Comparison of ENCODE assay signal across 1 cellular context in genomic region chr9:137229903-137230719, GRCh38.
TF ChIP-seq lines count a peak whose summit lies in the region.

No MANE protein-coding gene starts in this region.

TF ChIP-seq in HepG2, 621 proteins besides CTCF, POLR2A, EP300 and RAD21 (continued from another document and continues in another):
- TF ChIP-seq PRDM10 (CRISPR knock-in tag; IDR thresholded peaks at IDR 0.05; ENCODE audit: low read depth) = peak; percentile 91
- no peak; the same call in 1 of the 2 replicates for TF ChIP-seq TFDP1 (CRISPR knock-in tag; IDR thresholded peaks at IDR 0.05; ENCODE audit: borderline replicate concordance)
- peak; percentile 40 for TF ChIP-seq ISL2 (CRISPR knock-in tag; IDR thresholded peaks at IDR 0.05)
- TF ChIP-seq CSRNP2 (CRISPR knock-in tag; conservative IDR thresholded peaks at IDR 0.05; ENCODE audit: low read depth) = no peak
- TF ChIP-seq PRMT3 (CRISPR knock-in tag; IDR thresholded peaks at IDR 0.05; ENCODE audit: borderline replicate concordance, low read depth) = no peak
- no peak for TF ChIP-seq ZNF432 (CRISPR knock-in tag; IDR thresholded peaks at IDR 0.05; ENCODE audit: borderline replicate concordance)
- no peak for TF ChIP-seq FIP1L1 (IDR thresholded peaks at IDR 0.05; ENCODE audit: borderline replicate concordance, insufficient read depth, low read depth, low read length)
- no peak; the same call in 1 of the 2 replicates for TF ChIP-seq SNAI1 (CRISPR knock-in tag; IDR thresholded peaks at IDR 0.05; ENCODE audit: borderline replicate concordance)
- peak; percentile 75; the same call in 1 of the 2 replicates for TF ChIP-seq ZNF230 (CRISPR knock-in tag; IDR thresholded peaks at IDR 0.05)
- no peak for TF ChIP-seq SMYD3 (CRISPR knock-in tag; IDR thresholded peaks at IDR 0.05)
- TF ChIP-seq KLF15 (CRISPR knock-in tag; IDR thresholded peaks at IDR 0.05; ENCODE audit: borderline replicate concordance) = no peak
- TF ChIP-seq ELF1 (CRISPR knock-in tag; IDR thresholded peaks at IDR 0.05) = 0 out of 2 replicates have a peak, but pooled peaks have one; percentile 24
- TF ChIP-seq ZNF180 (CRISPR knock-in tag; IDR thresholded peaks at IDR 0.05; ENCODE audit: borderline replicate concordance, low read depth) = no peak
- 0 out of 2 replicates have a peak, but pooled peaks have one; percentile 45 for TF ChIP-seq ZNF589 (CRISPR knock-in tag; conservative IDR thresholded peaks at IDR 0.05)
- peak; percentile 58; the same call in 1 of the 2 replicates for TF ChIP-seq PBX2 (CRISPR knock-in tag; IDR thresholded peaks at IDR 0.05)
- TF ChIP-seq, protein P1, sequence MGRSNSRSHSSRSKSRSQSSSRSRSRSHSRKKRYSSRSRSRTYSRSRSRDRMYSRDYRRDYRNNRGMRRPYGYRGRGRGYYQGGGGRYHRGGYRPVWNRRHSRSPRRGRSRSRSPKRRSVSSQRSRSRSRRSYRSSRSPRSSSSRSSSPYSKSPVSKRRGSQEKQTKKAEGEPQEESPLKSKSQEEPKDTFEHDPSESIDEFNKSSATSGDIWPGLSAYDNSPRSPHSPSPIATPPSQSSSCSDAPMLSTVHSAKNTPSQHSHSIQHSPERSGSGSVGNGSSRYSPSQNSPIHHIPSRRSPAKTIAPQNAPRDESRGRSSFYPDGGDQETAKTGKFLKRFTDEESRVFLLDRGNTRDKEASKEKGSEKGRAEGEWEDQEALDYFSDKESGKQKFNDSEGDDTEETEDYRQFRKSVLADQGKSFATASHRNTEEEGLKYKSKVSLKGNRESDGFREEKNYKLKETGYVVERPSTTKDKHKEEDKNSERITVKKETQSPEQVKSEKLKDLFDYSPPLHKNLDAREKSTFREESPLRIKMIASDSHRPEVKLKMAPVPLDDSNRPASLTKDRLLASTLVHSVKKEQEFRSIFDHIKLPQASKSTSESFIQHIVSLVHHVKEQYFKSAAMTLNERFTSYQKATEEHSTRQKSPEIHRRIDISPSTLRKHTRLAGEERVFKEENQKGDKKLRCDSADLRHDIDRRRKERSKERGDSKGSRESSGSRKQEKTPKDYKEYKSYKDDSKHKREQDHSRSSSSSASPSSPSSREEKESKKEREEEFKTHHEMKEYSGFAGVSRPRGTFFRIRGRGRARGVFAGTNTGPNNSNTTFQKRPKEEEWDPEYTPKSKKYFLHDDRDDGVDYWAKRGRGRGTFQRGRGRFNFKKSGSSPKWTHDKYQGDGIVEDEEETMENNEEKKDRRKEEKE (IDR thresholded peaks at IDR 0.05) = no peak
- TF ChIP-seq HOXA7 (CRISPR knock-in tag; IDR thresholded peaks at IDR 0.05) = no peak
- TF ChIP-seq, protein P2, sequence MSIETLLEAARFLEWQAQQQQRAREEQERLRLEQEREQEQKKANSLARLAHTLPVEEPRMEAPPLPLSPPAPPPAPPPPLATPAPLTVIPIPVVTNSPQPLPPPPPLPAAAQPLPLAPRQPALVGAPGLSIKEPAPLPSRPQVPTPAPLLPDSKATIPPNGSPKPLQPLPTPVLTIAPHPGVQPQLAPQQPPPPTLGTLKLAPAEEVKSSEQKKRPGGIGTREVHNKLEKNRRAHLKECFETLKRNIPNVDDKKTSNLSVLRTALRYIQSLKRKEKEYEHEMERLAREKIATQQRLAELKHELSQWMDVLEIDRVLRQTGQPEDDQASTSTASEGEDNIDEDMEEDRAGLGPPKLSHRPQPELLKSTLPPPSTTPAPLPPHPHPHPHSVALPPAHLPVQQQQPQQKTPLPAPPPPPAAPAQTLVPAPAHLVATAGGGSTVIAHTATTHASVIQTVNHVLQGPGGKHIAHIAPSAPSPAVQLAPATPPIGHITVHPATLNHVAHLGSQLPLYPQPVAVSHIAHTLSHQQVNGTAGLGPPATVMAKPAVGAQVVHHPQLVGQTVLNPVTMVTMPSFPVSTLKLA (IDR thresholded peaks at IDR 0.05) = no peak
- no peak for TF ChIP-seq CREB1 (IDR thresholded peaks at IDR 0.05)
- no peak for TF ChIP-seq CREB1 (CRISPR knock-in tag; IDR thresholded peaks at IDR 0.05)
- TF ChIP-seq NRL (CRISPR knock-in tag; IDR thresholded peaks at IDR 0.05; ENCODE audit: borderline replicate concordance) = peak; percentile 78
- no peak for TF ChIP-seq IRX3 (CRISPR knock-in tag; IDR thresholded peaks at IDR 0.05; ENCODE audit: borderline replicate concordance, low read depth)
- TF ChIP-seq RARA (CRISPR knock-in tag; IDR thresholded peaks at IDR 0.05) = peak; percentile 74
- no peak for TF ChIP-seq ZBTB20 (CRISPR knock-in tag; IDR thresholded peaks at IDR 0.05; ENCODE audit: borderline replicate concordance, low read depth)
- TF ChIP-seq NAIF1 (CRISPR knock-in tag; IDR thresholded peaks at IDR 0.05; ENCODE audit: borderline replicate concordance) = no peak
- TF ChIP-seq SP140L (CRISPR knock-in tag; IDR thresholded peaks at IDR 0.05; ENCODE audit: borderline replicate concordance) = no peak
- TF ChIP-seq SAFB2 (CRISPR knock-in tag; IDR thresholded peaks at IDR 0.05; ENCODE audit: borderline replicate concordance, low read depth) = no peak
- TF ChIP-seq ZNF124 (CRISPR knock-in tag; IDR thresholded peaks at IDR 0.05) = no peak
- TF ChIP-seq RAD51 (IDR thresholded peaks at IDR 0.05; ENCODE audit: borderline replicate concordance) = no peak
- TF ChIP-seq ZNF513 (CRISPR knock-in tag; conservative IDR thresholded peaks at IDR 0.05) = no peak
- TF ChIP-seq U2AF1 (optimal IDR thresholded peaks at IDR 0.05; ENCODE audit: low read depth, low read length) = peak; percentile 69
- no peak for TF ChIP-seq EZH2 (conservative IDR thresholded peaks at IDR 0.05; ENCODE audit: low read depth, low read length)
- TF ChIP-seq UBTF (CRISPR knock-in tag; IDR thresholded peaks at IDR 0.05) = peak; percentile 82
- TF ChIP-seq ZNF24 (IDR thresholded peaks at IDR 0.05) = no peak
- no peak for TF ChIP-seq NR3C1 (CRISPR knock-in tag; IDR thresholded peaks at IDR 0.05)
- TF ChIP-seq CREB3 (CRISPR knock-in tag; IDR thresholded peaks at IDR 0.05) = no peak
- TF ChIP-seq NBN (conservative IDR thresholded peaks at IDR 0.05) = no peak
- TF ChIP-seq POLR2AphosphoS5 (IDR thresholded peaks at IDR 0.05; ENCODE audit: low read depth, low read length) = peak; percentile 25; the same call in 1 of the 2 replicates
- TF ChIP-seq, protein P3, sequence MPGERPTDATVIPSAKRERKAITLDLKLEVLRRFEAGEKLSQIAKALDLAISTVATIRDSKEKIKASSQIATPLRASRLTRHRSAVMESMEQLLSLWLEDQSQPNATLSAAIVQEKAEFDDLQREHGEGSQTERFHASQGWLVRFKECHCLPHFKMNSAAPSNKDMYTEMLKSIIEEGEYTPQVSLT (CRISPR knock-in tag; IDR thresholded peaks at IDR 0.05; ENCODE audit: borderline replicate concordance, low read depth) = no peak
- no peak; the same call in 1 of the 2 replicates for TF ChIP-seq FOXA3 (CRISPR knock-in tag; IDR thresholded peaks at IDR 0.05)
- 0 out of 2 replicates have a peak, but pooled peaks have one; percentile 24 for TF ChIP-seq ZNF329 (CRISPR knock-in tag; IDR thresholded peaks at IDR 0.05; ENCODE audit: low read depth)
- no peak for TF ChIP-seq U2AF2 (IDR thresholded peaks at IDR 0.05; ENCODE audit: low read depth, low read length)
- TF ChIP-seq, protein P4, sequence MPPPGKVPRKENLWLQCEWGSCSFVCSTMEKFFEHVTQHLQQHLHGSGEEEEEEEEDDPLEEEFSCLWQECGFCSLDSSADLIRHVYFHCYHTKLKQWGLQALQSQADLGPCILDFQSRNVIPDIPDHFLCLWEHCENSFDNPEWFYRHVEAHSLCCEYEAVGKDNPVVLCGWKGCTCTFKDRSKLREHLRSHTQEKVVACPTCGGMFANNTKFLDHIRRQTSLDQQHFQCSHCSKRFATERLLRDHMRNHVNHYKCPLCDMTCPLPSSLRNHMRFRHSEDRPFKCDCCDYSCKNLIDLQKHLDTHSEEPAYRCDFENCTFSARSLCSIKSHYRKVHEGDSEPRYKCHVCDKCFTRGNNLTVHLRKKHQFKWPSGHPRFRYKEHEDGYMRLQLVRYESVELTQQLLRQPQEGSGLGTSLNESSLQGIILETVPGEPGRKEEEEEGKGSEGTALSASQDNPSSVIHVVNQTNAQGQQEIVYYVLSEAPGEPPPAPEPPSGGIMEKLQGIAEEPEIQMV (CRISPR knock-in tag; IDR thresholded peaks at IDR 0.05; ENCODE audit: low read depth) = peak; percentile 26; the same call in 1 of the 2 replicates
- TF ChIP-seq HIVEP1 (CRISPR knock-in tag; IDR thresholded peaks at IDR 0.05) = peak; percentile 86; the same call in 1 of the 2 replicates
